Comparison of ENCODE assay signal across 19 cellular contexts in genomic region chr18:3919396-3920061, GRCh38.
"Had no signal": no experiment of that assay in that cellular context is flagged by ENCODE, and none has a peak within 500 bp of the region (broad histone marks: within the 10 kb centered on the region; RNA-seq: fewer than 3 reads in every experiment).

No MANE protein-coding gene starts in this region.

- H3K9me3 ChIP-seq: esophagus squamous epithelium, gastroesophageal sphincter, lower lobe of right lung, prostate gland, right lobe of liver, tibial nerve, upper lobe of right lung had no signal

- ATAC-seq: gastroesophageal sphincter; left lobe of liver; lower lobe of right lung; right lobe of liver; stimulated activated memory B cell treated with anti-CD40 and anti-IgM and Interleukin-4, amounts not matched to agents 10 μg/mL and 1 μg/mL and 100 μg/mL, for 72 hours; upper lobe of right lung had no signal

- H3K79me2 ChIP-seq: parathyroid adenoma had no signal

- H3K27me3 ChIP-seq: esophagus squamous epithelium, gastroesophageal sphincter, right lobe of liver, tibial nerve, upper lobe of right lung had no signal

- DNase-seq: effector memory CD4-positive, alpha-beta T cell; esophagus squamous epithelium; foreskin fibroblast; hypothalamus; lower lobe of right lung; mesenchymal stem cell; naive B cell; occipital lobe; right lobe of liver; stimulated activated CD4-positive, alpha-beta T cell treated with anti-CD3 and anti-CD28 coated beads, Interleukin-4, amount 100 ng/mL, for 1 hour; stimulated activated CD8-positive, alpha-beta memory T cell treated with anti-CD3 and anti-CD28 coated beads, Interleukin-4, amount 100 ng/mL, for 48 hours; upper lobe of right lung had no signal

- H3K27ac ChIP-seq: epithelial cell of prostate, esophagus squamous epithelium, gastroesophageal sphincter, lower lobe of right lung, parathyroid adenoma, prostate gland, right lobe of liver, tibial nerve, upper lobe of right lung had no signal

- H3K4me1 ChIP-seq: gastroesophageal sphincter, lower lobe of right lung, parathyroid adenoma, prostate gland, right lobe of liver, tibial nerve, upper lobe of right lung had no signal

- H3K9ac ChIP-seq: parathyroid adenoma had no signal

- H3K36me3 ChIP-seq: esophagus squamous epithelium, gastroesophageal sphincter, lower lobe of right lung, prostate gland, right lobe of liver, tibial nerve, upper lobe of right lung had no signal

- H2AFZ ChIP-seq: parathyroid adenoma had no signal

- H3K4me3 ChIP-seq: esophagus squamous epithelium, gastroesophageal sphincter, lower lobe of right lung, prostate gland, right lobe of liver, tibial nerve, upper lobe of right lung had no signal
